In genomic region chr2:45936623-45936979, GRCh38 we compare ENCODE assay signal across 16 cellular contexts.
A peak's percentile ranks its signal among the peaks of the same experiment; 100 is the strongest.
DNase-seq lines count a peak whose midpoint lies in the region; ATAC-seq and TF ChIP-seq lines count a peak whose summit lies in the region.
"Had no signal": no experiment of that assay in that cellular context is flagged by ENCODE, and none has a peak within 500 bp of the region (broad histone marks: within the 10 kb centered on the region; RNA-seq: fewer than 3 reads in every experiment).

No MANE protein-coding gene starts in this region.

- H3K4me3 ChIP-seq in HCT116 (replicated peaks in 1 of 2; ENCODE audit: low read depth in 1 of 2, low read length in 2 of 2) = no peak overlapping the region
- H3K4me3 ChIP-seq in PC-9 = no peak overlapping the region
- no peak overlapping the region for H3K4me3 ChIP-seq in fibroblast of lung (replicated peaks in 1 of 4; ENCODE audit: control extremely low read depth in 1 of 4, insufficient read depth in 1 of 4, low read depth in 3 of 4, low read length in 4 of 4)
- H3K4me3 ChIP-seq in upper lobe of left lung = no peak overlapping the region
- H3K4me3 ChIP-seq: breast epithelium, HAP-1, SJCRH30 had no signal

- peaks cover 0 to 2% of the 10 kb centered on the region in 2 donors for H3K9me3 Mint-ChIP-seq in stimulated activated naive B cell treated with anti-CD40 and anti-IgM and Interleukin-4, amounts not matched to agents 10 μg/mL and 1 μg/mL and 100 μg/mL, for 72 hours
- H3K9me3 Mint-ChIP-seq: naive B cell had no signal

- H3K36me3 ChIP-seq in HCT116 (ENCODE audit: control insufficient read depth in 1 of 2, insufficient read depth in 2 of 2, low read length in 2 of 2) (no peaks in the 10 kb centered on the region), PC-9 (ENCODE audit: low read depth) (no peaks in the 10 kb centered on the region), fibroblast of lung (ENCODE audit: control insufficient read depth, insufficient read depth, low read length) (no peaks in the 10 kb centered on the region), upper lobe of left lung (no peaks in the 10 kb centered on the region)
- H3K36me3 ChIP-seq: breast epithelium, HAP-1, SJCRH30, WERI-Rb-1 had no signal

- H4K20me1 ChIP-seq in HCT116 (ENCODE audit: insufficient read depth) = no peaks in the 10 kb centered on the region
- peaks cover 17% of the 10 kb centered on the region for H4K20me1 ChIP-seq in PC-9 (ENCODE audit: insufficient read depth)
- H4K20me1 ChIP-seq in fibroblast of lung (ENCODE audit: control insufficient read depth, extremely low read depth, insufficient read depth, low read length) = no peaks in the 10 kb centered on the region

- TF ChIP-seq CTCF in HCT116 (IDR thresholded peaks at IDR 0.05 in 2 of 3, conservative IDR thresholded peaks at IDR 0.05 in 1 of 3; ENCODE audit: borderline replicate concordance in 1 of 3, insufficient read depth in 1 of 3, low read depth in 2 of 3, low read length in 2 of 3) = no peak
- TF ChIP-seq CTCF in PC-9 (conservative IDR thresholded peaks at IDR 0.05) = peak; percentile 60
- no peak for TF ChIP-seq CTCF in fibroblast of lung (conservative IDR thresholded peaks at IDR 0.05 in 1 of 2, IDR thresholded peaks at IDR 0.05 in 1 of 2; ENCODE audit: low read depth in 1 of 2, low read length in 2 of 2)
- TF ChIP-seq CTCF in upper lobe of left lung (IDR thresholded peaks at IDR 0.05) = no peak

- H3K9me2 ChIP-seq in HCT116 (ENCODE audit: insufficient read depth) = no peaks in the 10 kb centered on the region
- H3K9me2 ChIP-seq in PC-9 (ENCODE audit: insufficient read depth) = no peaks in the 10 kb centered on the region

- no peak for TF ChIP-seq EP300 in upper lobe of left lung (IDR thresholded peaks at IDR 0.05)

- H3K9me3 ChIP-seq in HCT116 (ENCODE audit: control insufficient read depth in 1 of 2, insufficient read depth in 1 of 2, low read depth in 1 of 2, low read length in 2 of 2) (no peaks in the 10 kb centered on the region), PC-9 (ENCODE audit: insufficient read depth, low read depth) (peaks cover 4% of the 10 kb centered on the region; the same call in 1 of the 2 replicates), fibroblast of lung (ENCODE audit: control insufficient read depth, insufficient read depth, low read depth, low read length) (no peaks in the 10 kb centered on the region), upper lobe of left lung (no peaks in the 10 kb centered on the region)
- H3K9me3 ChIP-seq: breast epithelium, HAP-1, SJCRH30 had no signal

- RAD21 ChIA-PET in HCT116 (lab: Charles Lee; ENCODE audit: low non-redundant PET in 1 of 2, low total read pairs in 2 of 2, uncharacterized antibody in 2 of 2, unreplicated experiment in 2 of 2) = no interaction called here

- peaks cover 2 to 3% of the 10 kb centered on the region in 2 donors for H3K36me3 Mint-ChIP-seq in stimulated activated naive B cell treated with anti-CD40 and anti-IgM and Interleukin-4, amounts not matched to agents 10 μg/mL and 1 μg/mL and 100 μg/mL, for 72 hours

- H3K27me3 ChIP-seq in HCT116 (ENCODE audit: insufficient read depth, low read length) (no peaks in the 10 kb centered on the region), PC-9 (ENCODE audit: insufficient read depth, low read depth) (no peaks in the 10 kb centered on the region), fibroblast of lung (ENCODE audit: control insufficient read depth, insufficient read depth, low read length) (no peaks in the 10 kb centered on the region), upper lobe of left lung (no peaks in the 10 kb centered on the region)
- H3K27me3 ChIP-seq: breast epithelium, dorsolateral prefrontal cortex, SJCRH30 had no signal

- H3K4me3 Mint-ChIP-seq in stimulated activated naive B cell treated with anti-CD40 and anti-IgM and Interleukin-4, amounts not matched to agents 10 μg/mL and 1 μg/mL and 100 μg/mL, for 72 hours = no peak overlapping the region

- no TSS peak for BruUV-seq in HCT116 (replicated peaks; lab: Mats Ljungman, UMichigan)
- BruUV-seq in PC-9 (replicated peaks; lab: Mats Ljungman, UMichigan) = no TSS peak

- H2AFZ ChIP-seq in HCT116 (ENCODE audit: low read depth, low read length, poor library complexity, severe bottlenecking) = no peak overlapping the region
- H2AFZ ChIP-seq in PC-9 = no peak overlapping the region
- no peak overlapping the region for H2AFZ ChIP-seq in fibroblast of lung (ENCODE audit: low read length)
- H2AFZ ChIP-seq: parathyroid adenoma had no signal

- ATAC-seq in HCT116 (peak; percentile 30), upper lobe of left lung (ENCODE audit: low FRiP score in 2 of 2) (no peak)
- no peak for ATAC-seq in stimulated activated naive B cell treated with anti-CD40 and anti-IgM and Interleukin-4, amounts not matched to agents 10 μg/mL and 1 μg/mL and 100 μg/mL, for 72 hours (replicated peaks)

- peaks cover 31% of the 10 kb centered on the region for H3F3A ChIP-seq in PC-9 (ENCODE audit: insufficient read depth, low read depth)

- TF ChIP-seq RAD21 in HCT116 (IDR thresholded peaks at IDR 0.05; ENCODE audit: low read depth) = no peak

- H3K27ac ChIP-seq in HCT116 (ENCODE audit: low read depth, low read length) (peak overlapping the region; percentile 28; the same call in 1 of the 2 replicates), PC-9 (no peak overlapping the region), fibroblast of lung (ENCODE audit: insufficient read depth, low read length) (peak overlapping the region; percentile 2), upper lobe of left lung (peak overlapping the region in 1 of 4 donors; percentile 71)

- H3K79me2 ChIP-seq in HCT116 (ENCODE audit: insufficient read depth, low read length) = no peaks in the 10 kb centered on the region
- peaks cover 22% of the 10 kb centered on the region; the same call in 1 of the 2 replicates for H3K79me2 ChIP-seq in PC-9 (ENCODE audit: low read depth)
- no peaks in the 10 kb centered on the region for H3K79me2 ChIP-seq in fibroblast of lung (ENCODE audit: control insufficient read depth, insufficient read depth, low read length)

- peaks cover 17 to 24% of the 10 kb centered on the region in 2 donors for H3K4me1 Mint-ChIP-seq in stimulated activated naive B cell treated with anti-CD40 and anti-IgM and Interleukin-4, amounts not matched to agents 10 μg/mL and 1 μg/mL and 100 μg/mL, for 72 hours

- H3K9ac ChIP-seq in HCT116 (ENCODE audit: low read length) (peak overlapping the region; percentile 55), fibroblast of lung (ENCODE audit: insufficient read depth, low read length) (peak overlapping the region; percentile 10)
- H3K9ac ChIP-seq: parathyroid adenoma had no signal

- WGBS in upper lobe of left lung, 2 donors = 43 to 50% methylated on average over 5 of the region's 5 CpGs

- no peaks in the 10 kb centered on the region for H3K27me3 Mint-ChIP-seq in stimulated activated naive B cell treated with anti-CD40 and anti-IgM and Interleukin-4, amounts not matched to agents 10 μg/mL and 1 μg/mL and 100 μg/mL, for 72 hours
- H3K27me3 Mint-ChIP-seq: naive B cell had no signal

- no peak for TF ChIP-seq POLR2A in HCT116 (IDR thresholded peaks at IDR 0.05; ENCODE audit: borderline replicate concordance, extremely low read depth, insufficient read depth, insufficient read length)
- TF ChIP-seq POLR2A in upper lobe of left lung (IDR thresholded peaks at IDR 0.05) = peak in 1 of 4 donors; percentile 7

- CTCF ChIA-PET in HCT116 (lab: Charles Lee) = interaction anchor here (0.9 to 2.1 kb wide), 7 partner anchors 11 to 329 kb away, joined by 3 to 8 read pairs (median 4); no protein-coding TSS in a partner anchor
- CTCF ChIA-PET in PC-9 (lab: Charles Lee) = interaction anchor here (0.6 to 1.0 kb wide), 4 partner anchors 14 to 351 kb away, joined by 3 to 5 read pairs (median 3); no protein-coding TSS in a partner anchor

- H3K4me1 ChIP-seq in HCT116 (ENCODE audit: control insufficient read depth in 1 of 2, insufficient read depth in 2 of 2, low read length in 2 of 2) (peaks cover 39 to 65% of the 10 kb centered on the region in 2 experiments), PC-9 (replicated peaks; ENCODE audit: insufficient read depth) (peaks cover 44% of the 10 kb centered on the region), fibroblast of lung (ENCODE audit: control insufficient read depth, extremely low read depth, insufficient read depth, low read length) (peaks cover 19% of the 10 kb centered on the region), upper lobe of left lung (peaks cover 25 to 42% (median 31%) of the 10 kb centered on the region in 4 donors)
- H3K4me1 ChIP-seq: HAP-1 had no signal

- H3K27ac Mint-ChIP-seq in stimulated activated naive B cell treated with anti-CD40 and anti-IgM and Interleukin-4, amounts not matched to agents 10 μg/mL and 1 μg/mL and 100 μg/mL, for 72 hours = peak overlapping the region; percentile 56

- POLR2A ChIA-PET in HCT116 (lab: Charles Lee) (interaction anchor here (1.1 to 1.7 kb wide), 2 partner anchors 26 to 27 kb away, joined by 4 to 5 read pairs; no protein-coding TSS in a partner anchor), PC-9 (lab: Charles Lee; ENCODE audit: unreplicated experiment) (interaction anchor here (0.6 to 0.7 kb wide), 4 partner anchors 9 to 325 kb away, joined by 3 to 8 read pairs (median 4); partner anchors contain the start of gene SRBD1)

- H3K4me2 ChIP-seq in HCT116 (ENCODE audit: low read length) (peak overlapping the region; percentile 72), PC-9 (peak overlapping the region; percentile 24; the same call in 1 of the 2 replicates), fibroblast of lung (ENCODE audit: extremely low read depth, insufficient read depth, low read length) (no peak overlapping the region)

- DNase-seq in HCT116 (ENCODE audit: low read depth, low spot score) (no peak), PC-9 (no peak), fibroblast of lung (ENCODE audit: low read depth in 2 of 2) (no peak), putamen (ENCODE audit: low spot score) (no peak), nucleus accumbens (lab: John Stamatoyannopoulos, UW) (no peak), upper lobe of left lung (no peak)
- no peak for DNase-seq in stimulated activated naive B cell treated with anti-CD40 and anti-IgM and Interleukin-4, amounts not matched to agents 10 μg/mL and 1 μg/mL and 100 μg/mL, for 72 hours
- no peak for DNase-seq in effector CD4-positive, alpha-beta T cell
- DNase-seq: activated effector memory CD4-positive, alpha-beta T cell treated with Interleukin-2 at 50 U/mL for 16 hours had no signal

- intact Hi-C loops in HCT116 (cut with micrococcal nuclease) (loop anchor here (1.0 kb wide), 2 partner anchors 158 to 293 kb away; no protein-coding TSS in a partner anchor), PC-9 (cut with micrococcal nuclease; ENCODE audit: unreplicated experiment) (loop anchor here (1.0 to 5.0 kb wide), 8 partner anchors 28 to 954 kb away; no protein-coding TSS in a partner anchor)

TF ChIP-seq in HCT116, 20 proteins besides CTCF, POLR2A, EP300 and RAD21 (continues in another document):
- TF ChIP-seq MAX (IDR thresholded peaks at IDR 0.05) (no peak), ZFX (IDR thresholded peaks at IDR 0.05) (no peak), CEBPB (IDR thresholded peaks at IDR 0.05; ENCODE audit: low read depth) (no peak), SP1 (IDR thresholded peaks at IDR 0.05; ENCODE audit: low read depth) (no peak), ELF1 (IDR thresholded peaks at IDR 0.05; ENCODE audit: borderline replicate concordance, low read depth) (no peak)
